Comparison of ENCODE assay signal across 16 cellular contexts in the genomic region with DNA sequence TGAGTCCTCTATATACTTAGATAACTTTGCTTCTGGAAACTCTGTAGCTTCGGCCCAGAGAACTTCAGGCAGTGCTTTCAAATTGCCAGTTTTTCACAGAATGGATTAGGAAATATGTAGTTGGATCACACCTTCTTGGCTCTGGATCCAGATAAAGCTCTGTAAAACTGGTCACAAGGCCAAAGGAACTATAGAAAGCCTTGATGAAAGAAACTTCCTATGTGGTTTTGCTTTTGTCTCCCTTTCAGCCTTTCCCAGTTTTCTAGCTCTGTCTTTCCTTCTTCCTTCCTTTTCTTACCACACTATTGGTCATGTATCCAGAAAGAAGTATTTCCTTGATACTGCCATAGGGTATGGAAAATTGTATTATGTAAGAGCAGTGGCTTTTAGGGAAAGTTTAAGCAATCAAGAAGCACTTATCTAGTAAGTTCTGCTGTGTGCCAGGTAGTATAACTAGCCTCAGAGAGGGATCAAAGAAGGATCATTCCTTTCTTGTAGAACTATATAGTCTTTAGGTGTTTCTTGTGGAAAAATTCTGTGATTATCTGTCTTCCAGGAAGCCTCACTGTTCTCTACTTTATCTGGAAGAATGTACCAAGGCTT.
"Had no signal": no experiment of that assay in that cellular context is flagged by ENCODE, and none has a peak within 500 bp of the region (broad histone marks: within the 10 kb centered on the region; RNA-seq: fewer than 3 reads in every experiment).

No MANE protein-coding gene starts in this region.

- H3K27ac Mint-ChIP-seq: activated CD4-positive, alpha-beta T cell treated with anti-CD3 and anti-CD28 coated beads, Interleukin-2, amount 10 ng/mL, durations not matched to agents 7 days and 5 days; activated naive CD8-positive, alpha-beta T cell treated with anti-CD3 and anti-CD28 coated beads, Interleukin-2, amount 10 ng/mL, durations not matched to agents 7 days and 5 days; activated T-helper 1 cell treated with anti-CD3 and anti-CD28 coated beads, Interleukin-12 subunit alpha, Interleukin-12 subunit beta, Interleukin-2, Interleukin-4 antibody, amounts not matched to agents 30 ng/mL and 10 ng/mL and 1 ng/mL, durations not matched to agents 14 hours and 24 hours and 36 hours; naive thymus-derived CD4-positive, alpha-beta T cell; stimulated activated effector memory CD8-positive, alpha-beta T cell treated with anti-CD3 and anti-CD28 coated beads, Interleukin-12 subunit alpha, Interleukin-12 subunit beta, amount 100 ng/mL, for 72 hours had no signal

- H3K27ac ChIP-seq: breast epithelium, neutrophil, tibial nerve had no signal

- H3K4me3 ChIP-seq: breast epithelium, gastrocnemius medialis, heart right ventricle, tibial nerve had no signal

- H3K4me1 Mint-ChIP-seq: activated CD4-positive, alpha-beta T cell treated with anti-CD3 and anti-CD28 coated beads, Interleukin-2, amount 10 ng/mL, durations not matched to agents 7 days and 5 days; activated naive CD8-positive, alpha-beta T cell treated with anti-CD3 and anti-CD28 coated beads, Interleukin-2, amount 10 ng/mL, durations not matched to agents 7 days and 5 days had no signal

- H3K9me3 ChIP-seq: breast epithelium, gastrocnemius medialis, neutrophil had no signal

- H3K27me3 Mint-ChIP-seq: activated CD4-positive, alpha-beta T cell treated with anti-CD3 and anti-CD28 coated beads, Interleukin-2, amount 10 ng/mL, durations not matched to agents 7 days and 5 days; activated naive CD8-positive, alpha-beta T cell treated with anti-CD3 and anti-CD28 coated beads, Interleukin-2, amount 10 ng/mL, durations not matched to agents 7 days and 5 days; naive thymus-derived CD4-positive, alpha-beta T cell had no signal

- H3K4me3 Mint-ChIP-seq: activated CD4-positive, alpha-beta T cell treated with anti-CD3 and anti-CD28 coated beads, Interleukin-2, amount 10 ng/mL, durations not matched to agents 7 days and 5 days; activated naive CD8-positive, alpha-beta T cell treated with anti-CD3 and anti-CD28 coated beads, Interleukin-2, amount 10 ng/mL, durations not matched to agents 7 days and 5 days; activated T-helper 1 cell treated with anti-CD3 and anti-CD28 coated beads, Interleukin-12 subunit alpha, Interleukin-12 subunit beta, Interleukin-2, Interleukin-4 antibody, amounts not matched to agents 30 ng/mL and 10 ng/mL and 1 ng/mL, durations not matched to agents 14 hours and 24 hours and 36 hours; naive thymus-derived CD4-positive, alpha-beta T cell; stimulated activated effector memory CD8-positive, alpha-beta T cell treated with anti-CD3 and anti-CD28 coated beads, Interleukin-12 subunit alpha, Interleukin-12 subunit beta, amount 100 ng/mL, for 72 hours had no signal

- DNase-seq: activated CD4-positive, alpha-beta T cell treated with anti-CD3 and anti-CD28 coated beads, Interleukin-2, amount 10 ng/mL, durations not matched to agents 7 days and 5 days; activated CD8-positive, alpha-beta memory T cell treated with anti-CD3 and anti-CD28 coated beads for 24 hours; activated naive CD8-positive, alpha-beta T cell treated with anti-CD3 and anti-CD28 coated beads, Interleukin-2, amount 10 ng/mL, durations not matched to agents 7 days and 5 days; anterior cingulate cortex; cerebellar nuclear complex; gastrocnemius medialis; heart right ventricle; left colon; naive thymus-derived CD4-positive, alpha-beta T cell; posterior cingulate gyrus; retina had no signal

- H3K4me1 ChIP-seq: breast epithelium had no signal

- H3K9me3 Mint-ChIP-seq: stimulated activated effector memory CD8-positive, alpha-beta T cell treated with anti-CD3 and anti-CD28 coated beads, Interleukin-12 subunit alpha, Interleukin-12 subunit beta, amount 100 ng/mL, for 72 hours had no signal

- ATAC-seq: gastrocnemius medialis; heart right ventricle; left colon; naive thymus-derived CD4-positive, alpha-beta T cell; stimulated activated effector memory CD8-positive, alpha-beta T cell treated with anti-CD3 and anti-CD28 coated beads, Interleukin-12 subunit alpha, Interleukin-12 subunit beta, amount 100 ng/mL, for 72 hours had no signal

- H3K36me3 ChIP-seq: breast epithelium, gastrocnemius medialis, neutrophil had no signal

- H3K27me3 ChIP-seq: breast epithelium, gastrocnemius medialis, heart right ventricle, neutrophil, tibial nerve had no signal
